17 cellular contexts compared by ENCODE assay signal in genomic region chr10:90417056-90417455, GRCh38.
A peak's percentile ranks its signal among the peaks of the same experiment; 100 is the strongest.
DNase-seq lines count a peak whose midpoint lies in the region; ATAC-seq, FAIRE-seq and TF ChIP-seq lines count a peak whose summit lies in the region.
"Had no signal": no experiment of that assay in that cellular context is flagged by ENCODE, and none has a peak within 500 bp of the region (broad histone marks: within the 10 kb centered on the region; RNA-seq: fewer than 3 reads in every experiment).

No MANE protein-coding gene starts in this region.

- H3K27me3 ChIP-seq in kidney epithelial cell (ENCODE audit: control insufficient read depth, insufficient read depth, low read length): no peaks in the 10 kb centered on the region
- H3K27me3 ChIP-seq: BLaER1, esophagus muscularis mucosa, upper lobe of right lung had no signal

- H3K4me3 ChIP-seq in choroid plexus epithelial cell (ENCODE audit: low read depth, low read length) (no peak overlapping the region), kidney epithelial cell (ENCODE audit: low read depth, low read length) (no peak overlapping the region)
- H3K4me3 ChIP-seq: BLaER1, esophagus muscularis mucosa, upper lobe of right lung had no signal

- no peak for TF ChIP-seq CTCF in choroid plexus epithelial cell (conservative IDR thresholded peaks at IDR 0.05; ENCODE audit: low read depth, low read length)
- no peak for TF ChIP-seq CTCF in kidney epithelial cell (IDR thresholded peaks at IDR 0.05; ENCODE audit: insufficient read depth, low read length, poor library complexity, severe bottlenecking)
- no peak for TF ChIP-seq CTCF in natural killer cell (IDR thresholded peaks at IDR 0.05)
- TF ChIP-seq CTCF in osteocyte (IDR thresholded peaks at IDR 0.05): no peak

- H3K36me3 Mint-ChIP-seq in natural killer cell (no peaks in the 10 kb centered on the region), osteocyte (ENCODE audit: unreplicated experiment) (no peaks in the 10 kb centered on the region)
- H3K36me3 Mint-ChIP-seq: stimulated activated naive B cell treated with anti-CD40 and anti-IgM and Interleukin-4, amounts not matched to agents 10 μg/mL and 1 μg/mL and 100 μg/mL, for 72 hours had no signal

- H3K9me3 Mint-ChIP-seq in natural killer cell (peaks cover 0 to under 1% of the 10 kb centered on the region in 2 donors), osteocyte (ENCODE audit: unreplicated experiment) (no peaks in the 10 kb centered on the region)

- peak; percentile 21 for DNase-seq in Daoy (ENCODE audit: low read depth)
- DNase-seq in NCI-H226: peak; percentile 58
- peak; percentile 95 for DNase-seq in choroid plexus epithelial cell (ENCODE audit: low read depth)
- DNase-seq in kidney epithelial cell (ENCODE audit: low read depth): peak; percentile 55
- no peak for DNase-seq in urothelium cell line (ENCODE audit: low spot score)
- DNase-seq in natural killer cell: no peak
- no peak for DNase-seq in NCI-H82 treated with DMSO at 0.1 percent for 48 hours (lab: John Stamatoyannopoulos, UW; ENCODE audit: unreplicated experiment)
- DNase-seq in osteocyte (ENCODE audit: extremely low spot score, unreplicated experiment): no peak
- DNase-seq: amygdala; KBM-7; NCI-H1436; NCI-H510A treated with DMSO at 0.1 percent for 48 hours; stimulated activated naive B cell treated with anti-CD40 and anti-IgM and Interleukin-4, amounts not matched to agents 10 μg/mL and 1 μg/mL and 100 μg/mL, for 72 hours; upper lobe of right lung had no signal

- intact Hi-C loops in natural killer cell (cut with micrococcal nuclease): no loop called here

- H3K4me1 Mint-ChIP-seq in natural killer cell: no peaks in the 10 kb centered on the region
- H3K4me1 Mint-ChIP-seq in osteocyte (ENCODE audit: unreplicated experiment): peaks cover 26% of the 10 kb centered on the region
- H3K4me1 Mint-ChIP-seq: stimulated activated naive B cell treated with anti-CD40 and anti-IgM and Interleukin-4, amounts not matched to agents 10 μg/mL and 1 μg/mL and 100 μg/mL, for 72 hours had no signal

- ATAC-seq in natural killer cell: no peak
- ATAC-seq: Panc1; stimulated activated naive B cell treated with anti-CD40 and anti-IgM and Interleukin-4, amounts not matched to agents 10 μg/mL and 1 μg/mL and 100 μg/mL, for 72 hours; upper lobe of right lung had no signal

- H3K4me3 Mint-ChIP-seq in natural killer cell (no peak overlapping the region), osteocyte (ENCODE audit: unreplicated experiment) (no peak overlapping the region)
- H3K4me3 Mint-ChIP-seq: stimulated activated naive B cell treated with anti-CD40 and anti-IgM and Interleukin-4, amounts not matched to agents 10 μg/mL and 1 μg/mL and 100 μg/mL, for 72 hours had no signal

- H3K27ac Mint-ChIP-seq in natural killer cell (no peak overlapping the region), osteocyte (ENCODE audit: unreplicated experiment) (no peak overlapping the region)
- H3K27ac Mint-ChIP-seq: stimulated activated naive B cell treated with anti-CD40 and anti-IgM and Interleukin-4, amounts not matched to agents 10 μg/mL and 1 μg/mL and 100 μg/mL, for 72 hours had no signal

- no peaks in the 10 kb centered on the region for H3K27me3 Mint-ChIP-seq in natural killer cell (ENCODE audit: low read depth in 2 of 2)
- H3K27me3 Mint-ChIP-seq in osteocyte (ENCODE audit: unreplicated experiment): no peaks in the 10 kb centered on the region

- H3K36me3 ChIP-seq in kidney epithelial cell (ENCODE audit: control insufficient read depth, insufficient read depth, low read length): no peaks in the 10 kb centered on the region
- H3K36me3 ChIP-seq: BLaER1, esophagus muscularis mucosa, upper lobe of right lung had no signal

- FAIRE-seq in urothelium cell line (lab: Jason Lieb, UNC): no peak

Comparison
In these comparisons a context has a peak if more than half of its experiments do, and no peak if none do; other contexts are left out.
1. DNase-seq: peak in Daoy (single experiment), NCI-H226 (single experiment), choroid plexus epithelial cell (single experiment) and kidney epithelial cell (single experiment); none in urothelium cell line (single experiment), natural killer cell (single experiment), NCI-H82 treated with DMSO at 0.1 percent for 48 hours (single experiment) and osteocyte (single experiment).